In the genomic region with DNA sequence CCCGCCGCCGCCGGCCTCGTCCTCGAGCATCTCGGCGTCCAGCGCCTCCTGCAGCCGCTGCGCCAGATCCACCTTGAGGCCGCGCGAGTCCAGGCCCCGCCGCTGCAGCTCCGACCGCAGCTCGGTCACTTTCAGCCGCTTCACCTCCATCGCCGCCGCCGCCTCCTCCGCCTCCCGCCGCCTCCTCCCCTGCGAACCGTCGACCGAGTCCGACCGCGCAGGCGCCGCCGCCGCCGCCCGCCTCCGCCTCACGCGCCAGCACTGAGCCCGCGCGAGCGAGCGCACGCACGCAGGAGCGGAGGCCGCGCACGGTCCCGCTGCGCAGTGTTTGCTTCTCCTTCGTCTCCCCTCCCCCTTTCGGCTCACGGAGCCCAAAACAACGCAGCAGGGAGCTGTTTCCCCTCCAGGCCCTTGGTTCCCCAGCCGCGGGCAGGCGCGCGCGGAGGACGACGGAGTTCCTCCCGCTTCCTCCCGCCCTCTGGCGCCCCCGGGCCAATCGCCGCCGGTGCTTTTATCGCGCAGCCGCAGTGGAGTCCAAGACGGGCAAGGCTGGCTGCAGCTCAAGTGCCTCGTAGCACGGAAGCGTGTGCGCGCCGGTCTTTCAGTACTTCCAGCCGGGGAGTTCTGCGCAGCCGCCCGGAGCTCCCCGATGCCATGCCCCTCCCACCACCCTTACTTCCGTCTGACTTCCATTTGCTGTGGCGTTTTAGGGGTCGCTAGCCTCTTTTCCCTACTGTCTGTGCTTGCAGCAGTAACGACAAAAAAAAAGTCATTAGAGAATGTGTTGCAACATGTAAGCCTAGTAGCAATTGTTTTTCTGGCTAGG, we compare ENCODE assay signal across 1 cellular context.
TF ChIP-seq lines count a peak whose summit lies in the region.

A gene (minus strand): TSS at position 451 of the 826 bp plus-strand sequence. CDS start 301 bp downstream, at position 150.

TF ChIP-seq in GM12878, 131 proteins besides CTCF, POLR2A, EP300 and RAD21 (continued from another document and continues in another):
- TF ChIP-seq, protein P1, sequence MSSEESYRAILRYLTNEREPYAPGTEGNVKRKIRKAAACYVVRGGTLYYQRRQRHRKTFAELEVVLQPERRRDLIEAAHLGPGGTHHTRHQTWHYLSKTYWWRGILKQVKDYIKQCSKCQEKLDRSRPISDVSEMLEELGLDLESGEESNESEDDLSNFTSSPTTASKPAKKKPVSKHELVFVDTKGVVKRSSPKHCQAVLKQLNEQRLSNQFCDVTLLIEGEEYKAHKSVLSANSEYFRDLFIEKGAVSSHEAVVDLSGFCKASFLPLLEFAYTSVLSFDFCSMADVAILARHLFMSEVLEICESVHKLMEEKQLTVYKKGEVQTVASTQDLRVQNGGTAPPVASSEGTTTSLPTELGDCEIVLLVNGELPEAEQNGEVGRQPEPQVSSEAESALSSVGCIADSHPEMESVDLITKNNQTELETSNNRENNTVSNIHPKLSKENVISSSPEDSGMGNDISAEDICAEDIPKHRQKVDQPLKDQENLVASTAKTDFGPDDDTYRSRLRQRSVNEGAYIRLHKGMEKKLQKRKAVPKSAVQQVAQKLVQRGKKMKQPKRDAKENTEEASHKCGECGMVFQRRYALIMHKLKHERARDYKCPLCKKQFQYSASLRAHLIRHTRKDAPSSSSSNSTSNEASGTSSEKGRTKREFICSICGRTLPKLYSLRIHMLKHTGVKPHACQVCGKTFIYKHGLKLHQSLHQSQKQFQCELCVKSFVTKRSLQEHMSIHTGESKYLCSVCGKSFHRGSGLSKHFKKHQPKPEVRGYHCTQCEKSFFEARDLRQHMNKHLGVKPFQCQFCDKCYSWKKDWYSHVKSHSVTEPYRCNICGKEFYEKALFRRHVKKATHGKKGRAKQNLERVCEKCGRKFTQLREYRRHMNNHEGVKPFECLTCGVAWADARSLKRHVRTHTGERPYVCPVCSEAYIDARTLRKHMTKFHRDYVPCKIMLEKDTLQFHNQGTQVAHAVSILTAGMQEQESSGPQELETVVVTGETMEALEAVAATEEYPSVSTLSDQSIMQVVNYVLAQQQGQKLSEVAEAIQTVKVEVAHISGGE (CRISPR knock-in tag; IDR thresholded peaks at IDR 0.05) = no peak
- TF ChIP-seq ZNF622 (IDR thresholded peaks at IDR 0.05) = no peak
- no peak; the same call in 1 of the 2 replicates for TF ChIP-seq RFX5 (IDR thresholded peaks at IDR 0.05; ENCODE audit: low read depth, low read length)
- TF ChIP-seq, protein P2, sequence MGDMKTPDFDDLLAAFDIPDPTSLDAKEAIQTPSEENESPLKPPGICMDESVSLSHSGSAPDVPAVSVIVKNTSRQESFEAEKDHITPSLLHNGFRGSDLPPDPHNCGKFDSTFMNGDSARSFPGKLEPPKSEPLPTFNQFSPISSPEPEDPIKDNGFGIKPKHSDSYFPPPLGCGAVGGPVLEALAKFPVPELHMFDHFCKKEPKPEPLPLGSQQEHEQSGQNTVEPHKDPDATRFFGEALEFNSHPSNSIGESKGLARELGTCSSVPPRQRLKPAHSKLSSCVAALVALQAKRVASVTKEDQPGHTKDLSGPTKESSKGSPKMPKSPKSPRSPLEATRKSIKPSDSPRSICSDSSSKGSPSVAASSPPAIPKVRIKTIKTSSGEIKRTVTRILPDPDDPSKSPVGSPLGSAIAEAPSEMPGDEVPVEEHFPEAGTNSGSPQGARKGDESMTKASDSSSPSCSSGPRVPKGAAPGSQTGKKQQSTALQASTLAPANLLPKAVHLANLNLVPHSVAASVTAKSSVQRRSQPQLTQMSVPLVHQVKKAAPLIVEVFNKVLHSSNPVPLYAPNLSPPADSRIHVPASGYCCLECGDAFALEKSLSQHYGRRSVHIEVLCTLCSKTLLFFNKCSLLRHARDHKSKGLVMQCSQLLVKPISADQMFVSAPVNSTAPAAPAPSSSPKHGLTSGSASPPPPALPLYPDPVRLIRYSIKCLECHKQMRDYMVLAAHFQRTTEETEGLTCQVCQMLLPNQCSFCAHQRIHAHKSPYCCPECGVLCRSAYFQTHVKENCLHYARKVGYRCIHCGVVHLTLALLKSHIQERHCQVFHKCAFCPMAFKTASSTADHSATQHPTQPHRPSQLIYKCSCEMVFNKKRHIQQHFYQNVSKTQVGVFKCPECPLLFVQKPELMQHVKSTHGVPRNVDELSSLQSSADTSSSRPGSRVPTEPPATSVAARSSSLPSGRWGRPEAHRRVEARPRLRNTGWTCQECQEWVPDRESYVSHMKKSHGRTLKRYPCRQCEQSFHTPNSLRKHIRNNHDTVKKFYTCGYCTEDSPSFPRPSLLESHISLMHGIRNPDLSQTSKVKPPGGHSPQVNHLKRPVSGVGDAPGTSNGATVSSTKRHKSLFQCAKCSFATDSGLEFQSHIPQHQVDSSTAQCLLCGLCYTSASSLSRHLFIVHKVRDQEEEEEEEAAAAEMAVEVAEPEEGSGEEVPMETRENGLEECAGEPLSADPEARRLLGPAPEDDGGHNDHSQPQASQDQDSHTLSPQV (IDR thresholded peaks at IDR 0.05) = no peak
- no peak for TF ChIP-seq SREBF2 (IDR thresholded peaks at IDR 0.05; ENCODE audit: low read length)
- TF ChIP-seq SIX5 (IDR thresholded peaks at IDR 0.05; ENCODE audit: low read depth, low read length, severe bottlenecking) = no peak
- TF ChIP-seq FOXM1 (IDR thresholded peaks at IDR 0.05; ENCODE audit: low read depth, low read length) = no peak
- 0 out of 2 replicates have a peak, but pooled peaks have one; percentile 52 for TF ChIP-seq NBN (IDR thresholded peaks at IDR 0.05)
- no peak; the same call in 1 of the 2 replicates for TF ChIP-seq NFXL1 (IDR thresholded peaks at IDR 0.05; ENCODE audit: borderline replicate concordance)
- TF ChIP-seq NFYA (IDR thresholded peaks at IDR 0.05; ENCODE audit: borderline replicate concordance, low read depth, low read length) = no peak
- TF ChIP-seq DPF2 (IDR thresholded peaks at IDR 0.05) = peak; percentile 86
- TF ChIP-seq POU2F2 (IDR thresholded peaks at IDR 0.05; ENCODE audit: borderline replicate concordance, low read depth, low read length) = peak; percentile 13
- TF ChIP-seq ZNF274 (IDR thresholded peaks at IDR 0.05; ENCODE audit: insufficient read depth, insufficient read length) = no peak
- TF ChIP-seq, protein P3, sequence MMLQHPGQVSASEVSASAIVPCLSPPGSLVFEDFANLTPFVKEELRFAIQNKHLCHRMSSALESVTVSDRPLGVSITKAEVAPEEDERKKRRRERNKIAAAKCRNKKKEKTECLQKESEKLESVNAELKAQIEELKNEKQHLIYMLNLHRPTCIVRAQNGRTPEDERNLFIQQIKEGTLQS (IDR thresholded peaks at IDR 0.05; ENCODE audit: borderline replicate concordance, extremely low read depth, low read depth, low read length) = no peak
- TF ChIP-seq, protein P4, sequence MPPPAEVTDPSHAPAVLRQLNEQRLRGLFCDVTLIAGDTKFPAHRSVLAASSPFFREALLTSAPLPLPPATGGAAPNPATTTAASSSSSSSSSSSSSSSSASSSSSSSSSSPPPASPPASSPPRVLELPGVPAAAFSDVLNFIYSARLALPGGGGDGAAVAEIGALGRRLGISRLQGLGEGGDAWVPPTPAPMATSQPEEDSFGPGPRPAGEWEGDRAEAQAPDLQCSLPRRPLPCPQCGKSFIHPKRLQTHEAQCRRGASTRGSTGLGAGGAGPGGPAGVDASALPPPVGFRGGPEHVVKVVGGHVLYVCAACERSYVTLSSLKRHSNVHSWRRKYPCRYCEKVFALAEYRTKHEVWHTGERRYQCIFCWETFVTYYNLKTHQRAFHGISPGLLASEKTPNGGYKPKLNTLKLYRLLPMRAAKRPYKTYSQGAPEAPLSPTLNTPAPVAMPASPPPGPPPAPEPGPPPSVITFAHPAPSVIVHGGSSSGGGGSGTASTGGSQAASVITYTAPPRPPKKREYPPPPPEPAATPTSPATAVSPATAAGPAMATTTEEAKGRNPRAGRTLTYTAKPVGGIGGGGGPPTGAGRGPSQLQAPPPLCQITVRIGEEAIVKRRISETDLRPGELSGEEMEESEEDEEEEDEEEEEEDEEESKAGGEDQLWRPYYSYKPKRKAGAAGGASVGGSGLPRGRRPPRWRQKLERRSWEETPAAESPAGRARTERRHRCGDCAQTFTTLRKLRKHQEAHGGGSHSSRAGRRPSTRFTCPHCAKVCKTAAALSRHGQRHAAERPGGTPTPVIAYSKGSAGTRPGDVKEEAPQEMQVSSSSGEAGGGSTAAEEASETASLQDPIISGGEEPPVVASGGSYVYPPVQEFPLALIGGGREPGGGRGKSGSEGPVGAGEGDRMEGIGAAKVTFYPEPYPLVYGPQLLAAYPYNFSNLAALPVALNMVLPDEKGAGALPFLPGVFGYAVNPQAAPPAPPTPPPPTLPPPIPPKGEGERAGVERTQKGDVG (CRISPR knock-in tag; IDR thresholded peaks at IDR 0.05) = no peak
- peak; percentile 53 for TF ChIP-seq CREM (IDR thresholded peaks at IDR 0.05; ENCODE audit: low read depth)
- no peak for TF ChIP-seq NR2C2 (IDR thresholded peaks at IDR 0.05; ENCODE audit: borderline replicate concordance, control insufficient read depth, insufficient read length, low read depth)
- TF ChIP-seq, protein P5, sequence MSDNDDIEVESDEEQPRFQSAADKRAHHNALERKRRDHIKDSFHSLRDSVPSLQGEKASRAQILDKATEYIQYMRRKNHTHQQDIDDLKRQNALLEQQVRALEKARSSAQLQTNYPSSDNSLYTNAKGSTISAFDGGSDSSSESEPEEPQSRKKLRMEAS (IDR thresholded peaks at IDR 0.05; ENCODE audit: low read depth, low read length) = no peak; the same call in 1 of the 2 replicates
- TF ChIP-seq, protein P6, sequence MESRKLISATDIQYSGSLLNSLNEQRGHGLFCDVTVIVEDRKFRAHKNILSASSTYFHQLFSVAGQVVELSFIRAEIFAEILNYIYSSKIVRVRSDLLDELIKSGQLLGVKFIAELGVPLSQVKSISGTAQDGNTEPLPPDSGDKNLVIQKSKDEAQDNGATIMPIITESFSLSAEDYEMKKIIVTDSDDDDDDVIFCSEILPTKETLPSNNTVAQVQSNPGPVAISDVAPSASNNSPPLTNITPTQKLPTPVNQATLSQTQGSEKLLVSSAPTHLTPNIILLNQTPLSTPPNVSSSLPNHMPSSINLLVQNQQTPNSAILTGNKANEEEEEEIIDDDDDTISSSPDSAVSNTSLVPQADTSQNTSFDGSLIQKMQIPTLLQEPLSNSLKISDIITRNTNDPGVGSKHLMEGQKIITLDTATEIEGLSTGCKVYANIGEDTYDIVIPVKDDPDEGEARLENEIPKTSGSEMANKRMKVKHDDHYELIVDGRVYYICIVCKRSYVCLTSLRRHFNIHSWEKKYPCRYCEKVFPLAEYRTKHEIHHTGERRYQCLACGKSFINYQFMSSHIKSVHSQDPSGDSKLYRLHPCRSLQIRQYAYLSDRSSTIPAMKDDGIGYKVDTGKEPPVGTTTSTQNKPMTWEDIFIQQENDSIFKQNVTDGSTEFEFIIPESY (IDR thresholded peaks at IDR 0.05) = no peak; the same call in 1 of the 2 replicates
- TF ChIP-seq JUNB (IDR thresholded peaks at IDR 0.05) = no peak
- no peak for TF ChIP-seq HDAC6 (IDR thresholded peaks at IDR 0.05; ENCODE audit: unreplicated experiment)
- TF ChIP-seq, protein P7, sequence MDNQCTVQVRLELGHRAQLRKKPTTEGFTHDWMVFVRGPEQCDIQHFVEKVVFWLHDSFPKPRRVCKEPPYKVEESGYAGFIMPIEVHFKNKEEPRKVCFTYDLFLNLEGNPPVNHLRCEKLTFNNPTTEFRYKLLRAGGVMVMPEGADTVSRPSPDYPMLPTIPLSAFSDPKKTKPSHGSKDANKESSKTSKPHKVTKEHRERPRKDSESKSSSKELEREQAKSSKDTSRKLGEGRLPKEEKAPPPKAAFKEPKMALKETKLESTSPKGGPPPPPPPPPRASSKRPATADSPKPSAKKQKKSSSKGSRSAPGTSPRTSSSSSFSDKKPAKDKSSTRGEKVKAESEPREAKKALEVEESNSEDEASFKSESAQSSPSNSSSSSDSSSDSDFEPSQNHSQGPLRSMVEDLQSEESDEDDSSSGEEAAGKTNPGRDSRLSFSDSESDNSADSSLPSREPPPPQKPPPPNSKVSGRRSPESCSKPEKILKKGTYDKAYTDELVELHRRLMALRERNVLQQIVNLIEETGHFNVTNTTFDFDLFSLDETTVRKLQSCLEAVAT (IDR thresholded peaks at IDR 0.05) = no peak
- TF ChIP-seq WRNIP1 (IDR thresholded peaks at IDR 0.05; ENCODE audit: borderline replicate concordance, low read depth, low read length) = no peak
- no peak for TF ChIP-seq ASH2L (IDR thresholded peaks at IDR 0.05; ENCODE audit: borderline replicate concordance, low read depth)
- TF ChIP-seq, protein P8, sequence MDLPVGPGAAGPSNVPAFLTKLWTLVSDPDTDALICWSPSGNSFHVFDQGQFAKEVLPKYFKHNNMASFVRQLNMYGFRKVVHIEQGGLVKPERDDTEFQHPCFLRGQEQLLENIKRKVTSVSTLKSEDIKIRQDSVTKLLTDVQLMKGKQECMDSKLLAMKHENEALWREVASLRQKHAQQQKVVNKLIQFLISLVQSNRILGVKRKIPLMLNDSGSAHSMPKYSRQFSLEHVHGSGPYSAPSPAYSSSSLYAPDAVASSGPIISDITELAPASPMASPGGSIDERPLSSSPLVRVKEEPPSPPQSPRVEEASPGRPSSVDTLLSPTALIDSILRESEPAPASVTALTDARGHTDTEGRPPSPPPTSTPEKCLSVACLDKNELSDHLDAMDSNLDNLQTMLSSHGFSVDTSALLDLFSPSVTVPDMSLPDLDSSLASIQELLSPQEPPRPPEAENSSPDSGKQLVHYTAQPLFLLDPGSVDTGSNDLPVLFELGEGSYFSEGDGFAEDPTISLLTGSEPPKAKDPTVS (IDR thresholded peaks at IDR 0.05; ENCODE audit: low read depth, low read length) = no peak
- TF ChIP-seq ZNF24 (IDR thresholded peaks at IDR 0.05) = peak; percentile 57; the same call in 1 of the 2 replicates
- no peak for TF ChIP-seq CBX3 (IDR thresholded peaks at IDR 0.05; ENCODE audit: borderline replicate concordance, low read depth)
- TF ChIP-seq, protein P9, sequence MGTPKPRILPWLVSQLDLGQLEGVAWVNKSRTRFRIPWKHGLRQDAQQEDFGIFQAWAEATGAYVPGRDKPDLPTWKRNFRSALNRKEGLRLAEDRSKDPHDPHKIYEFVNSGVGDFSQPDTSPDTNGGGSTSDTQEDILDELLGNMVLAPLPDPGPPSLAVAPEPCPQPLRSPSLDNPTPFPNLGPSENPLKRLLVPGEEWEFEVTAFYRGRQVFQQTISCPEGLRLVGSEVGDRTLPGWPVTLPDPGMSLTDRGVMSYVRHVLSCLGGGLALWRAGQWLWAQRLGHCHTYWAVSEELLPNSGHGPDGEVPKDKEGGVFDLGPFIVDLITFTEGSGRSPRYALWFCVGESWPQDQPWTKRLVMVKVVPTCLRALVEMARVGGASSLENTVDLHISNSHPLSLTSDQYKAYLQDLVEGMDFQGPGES (IDR thresholded peaks at IDR 0.05) = no peak
- peak; percentile 85 for TF ChIP-seq SMARCA5 (IDR thresholded peaks at IDR 0.05)
- TF ChIP-seq MEF2B (IDR thresholded peaks at IDR 0.05; ENCODE audit: partially characterized antibody, poor library complexity, severe bottlenecking) = no peak
- TF ChIP-seq CREB1 (IDR thresholded peaks at IDR 0.05; ENCODE audit: low read depth) = no peak; the same call in 1 of the 2 replicates
- peak; percentile 81 for TF ChIP-seq NRF1 (conservative IDR thresholded peaks at IDR 0.05; ENCODE audit: low read depth, low read length)
- peak; percentile 67 for TF ChIP-seq RUNX3 (IDR thresholded peaks at IDR 0.05; ENCODE audit: low read length)
- TF ChIP-seq BACH1 (IDR thresholded peaks at IDR 0.05; ENCODE audit: borderline replicate concordance) = peak; percentile 91
- no peak for TF ChIP-seq BCL11A (IDR thresholded peaks at IDR 0.05; ENCODE audit: low read depth, low read length)
- TF ChIP-seq RELA (IDR thresholded peaks at IDR 0.05; ENCODE audit: borderline replicate concordance, partially characterized antibody) = peak; percentile 78
- TF ChIP-seq ZNF384 (IDR thresholded peaks at IDR 0.05; ENCODE audit: borderline replicate concordance, low read depth, low read length) = 0 out of 2 replicates have a peak, but pooled peaks have one; percentile 7
- peak; percentile 93 for TF ChIP-seq POLR2AphosphoS2 (IDR thresholded peaks at IDR 0.05; ENCODE audit: low read depth, low read length)
